In genomic region chr1:8343464-8344001, GRCh38 we compare ENCODE assay signal across 8 cellular contexts. TPM values are rescaled to one million over a fixed set of nuclear protein-coding genes. Genes with fewer than 3 reads are reported as not detected.
DNase-seq lines count a peak whose midpoint lies in the region; ATAC-seq, FAIRE-seq and TF ChIP-seq lines count a peak whose summit lies in the region.

No MANE protein-coding gene starts in this region.

- TF ChIP-seq CTCF in sigmoid colon (IDR thresholded peaks at IDR 0.05) = no peak

- DNase-seq in GM04503 (ENCODE audit: low read depth) = peak; percentile 92
- DNase-seq in amniotic stem cell (lab: John Stamatoyannopoulos, UW) = peak; percentile 93
- DNase-seq in left ventricle myocardium superior = peak; percentile 84
- DNase-seq in sigmoid colon = peak; percentile 95
- DNase-seq in small intestine = no peak
- no peak for DNase-seq in NCI-H2029 (lab: John Stamatoyannopoulos, UW)
- no peak for DNase-seq in NCI-H2171 treated with DMSO at 0.1 percent for 48 hours (lab: John Stamatoyannopoulos, UW)

- H3K27me3 ChIP-seq in sigmoid colon = no peaks in the 10 kb centered on the region
- no peaks in the 10 kb centered on the region for H3K27me3 ChIP-seq in small intestine (ENCODE audit: control insufficient read depth in 2 of 2, insufficient read depth in 2 of 2, low read length in 2 of 2)

- H3K27ac ChIP-seq in sigmoid colon (peak overlapping the region; percentile 82 to 89 (median 85)), small intestine (ENCODE audit: low read depth in 1 of 2, low read length in 1 of 2) (peak overlapping the region in 1 of 2 donors; percentile 84)

- TF ChIP-seq POLR2A in sigmoid colon (IDR thresholded peaks at IDR 0.05) = no peak

- intact Hi-C loops in left ventricle myocardium superior (cut with micrococcal nuclease) = loop anchor here (10.0 kb wide), 1 partner anchor 329 kb away; no protein-coding TSS in a partner anchor
- intact Hi-C loops in sigmoid colon (cut with DNase I) = loop anchor here (10.0 kb wide), 1 partner anchor 329 kb away; no protein-coding TSS in a partner anchor

- peak in 2 of 4 donors; percentile 84 to 96 for TF ChIP-seq EP300 in sigmoid colon (IDR thresholded peaks at IDR 0.05)

- WGBS in sigmoid colon, 2 donors = 47 to 67% methylated on average over 32 of the region's 32 CpGs
- WGBS in small intestine, 3 donors = 51 to 68% (median 55%) methylated on average over 32 of the region's 32 CpGs

- H3K36me3 ChIP-seq in sigmoid colon (peaks cover 0 to 12% (median 0%) of the 10 kb centered on the region in 4 donors), small intestine (ENCODE audit: control insufficient read depth in 2 of 2, insufficient read depth in 2 of 2, low read length in 2 of 2) (no peaks in the 10 kb centered on the region)

- FAIRE-seq in small intestine (lab: Jason Lieb, UNC) = no peak

- H3K9me3 ChIP-seq in sigmoid colon = no peaks in the 10 kb centered on the region
- no peaks in the 10 kb centered on the region for H3K9me3 ChIP-seq in small intestine (ENCODE audit: control insufficient read depth, low read depth)

- H3K4me1 ChIP-seq in sigmoid colon (peaks cover 0 to 28% (median 21%) of the 10 kb centered on the region in 4 donors), small intestine (ENCODE audit: control insufficient read depth in 2 of 2, insufficient read depth in 1 of 2, low read depth in 1 of 2, low read length in 1 of 2) (no peaks in the 10 kb centered on the region)

- H3K4me3 ChIP-seq in sigmoid colon (peak overlapping the region in 3 of 4 donors; percentile 4 to 30 (median 24)), small intestine (ENCODE audit: low read depth in 1 of 2, low read length in 2 of 2) (no peak overlapping the region)

- ATAC-seq in left ventricle myocardium superior (peak; percentile 82), GM18498 (IDR thresholded peaks at IDR 0.05; ENCODE audit: unreplicated experiment) (no peak)

RNA-seq across cellular contexts. Expression of gene SLC45A1, which starts 25.6 kb away (rescaled TPM):
- total RNA-seq in left ventricle myocardium superior = 2.0 TPM
- total RNA-seq in sigmoid colon = 1 to 10 TPM; 1.4 to 6.5 (median 4.3) TPM
- polyA plus RNA-seq in sigmoid colon = 1 to 10 TPM in 1 of 3 donors, not detected in 2; 1.5 TPM
- polyA plus RNA-seq in small intestine = 1 to 10 TPM in 1 of 3 donors, not detected in 2; 2.4 TPM

Comparison
In these comparisons a context has a peak if more than half of its experiments do, and no peak if none do; other contexts are left out.
1. DNase-seq: peak in GM04503 (single experiment), amniotic stem cell (single experiment), left ventricle myocardium superior (single experiment) and sigmoid colon (single experiment); none in small intestine (single experiment), NCI-H2029 (single experiment) and NCI-H2171 treated with DMSO at 0.1 percent for 48 hours (single experiment).
2. H3K4me3 ChIP-seq: peak in sigmoid colon (3 of 4); none in small intestine (0 of 2).